In the genomic region with DNA sequence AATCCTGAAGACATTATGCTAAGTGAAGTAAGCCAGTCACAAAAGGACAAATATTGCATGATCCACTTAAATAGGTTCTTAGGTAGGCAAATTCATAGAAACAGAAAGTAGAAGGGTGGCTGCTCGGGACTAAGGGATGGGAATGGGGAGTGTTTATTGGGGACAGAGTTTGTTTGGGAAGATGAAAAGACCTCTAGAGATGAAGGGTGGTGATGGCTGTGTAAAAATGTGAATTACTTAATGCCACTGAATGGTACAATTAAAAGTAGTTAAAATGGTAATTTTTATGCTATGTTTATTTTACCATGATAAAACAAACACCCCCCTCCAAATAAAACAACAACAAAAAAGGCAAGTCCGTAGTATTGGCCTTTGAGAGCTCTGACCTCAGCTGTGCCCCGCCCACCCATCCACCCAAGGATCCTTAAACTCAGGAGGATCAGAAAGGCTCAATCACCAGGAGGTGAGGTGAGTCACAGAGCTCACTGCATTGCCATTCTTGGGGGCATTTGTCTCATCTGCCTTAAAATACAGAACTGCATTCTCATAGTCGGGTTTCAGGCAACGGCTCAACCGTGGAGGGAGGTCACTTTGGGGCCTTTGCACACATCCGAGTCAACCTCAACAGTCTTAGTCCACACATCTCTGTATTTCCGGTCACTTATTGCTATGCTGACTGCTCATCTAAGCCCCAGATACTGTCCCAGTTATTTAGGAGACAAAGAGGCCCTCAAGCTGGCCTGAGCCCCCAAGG, we compare ENCODE assay signal across 29 cellular contexts.
DNase-seq lines count a peak whose midpoint lies in the region; ATAC-seq, FAIRE-seq and TF ChIP-seq lines count a peak whose summit lies in the region.
"Had no signal": no experiment of that assay in that cellular context is flagged by ENCODE, and none has a peak within 500 bp of the region (broad histone marks: within the 10 kb centered on the region; RNA-seq: fewer than 3 reads in every experiment).

No MANE protein-coding gene starts in this region.

- CTCF ChIA-PET in naive thymus-derived CD4-positive, alpha-beta T cell (lab: Charles Lee) = no interaction called here

- intact Hi-C loops in colonic mucosa (cut with DNase I) (no loop called here), sciatic nerve (cut with DNase I) (no loop called here)
- intact Hi-C loops in naive thymus-derived CD4-positive, alpha-beta T cell (cut with micrococcal nuclease) = loop anchor here (5.0 kb wide), 3 partner anchors 83 to 1417 kb away; partner anchors contain the start of gene CDYL (in 1 of the 2)

- no peak for TF ChIP-seq POLR2A in H54 (IDR thresholded peaks at IDR 0.05; ENCODE audit: low read depth, low read length)

- H3K9ac ChIP-seq in colonic mucosa (ENCODE audit: low read depth in 2 of 2, low read length in 2 of 2) = no peak overlapping the region

- H3K4me3 Mint-ChIP-seq in naive thymus-derived CD4-positive, alpha-beta T cell = no peak overlapping the region
- H3K4me3 Mint-ChIP-seq: activated CD4-positive, alpha-beta memory T cell treated with anti-CD3 and anti-CD28 coated beads, Interleukin-2, amount 10 ng/mL, durations not matched to agents 7 days and 5 days; activated naive CD4-positive, alpha-beta T cell treated with anti-CD3 and anti-CD28 coated beads, Interleukin-2, amount 10 ng/mL, durations not matched to agents 7 days and 5 days; neural crest cell had no signal

- FAIRE-seq in H54 (lab: Jason Lieb, UNC) = no peak

- H3K27ac ChIP-seq in colonic mucosa = no peak overlapping the region
- no peak overlapping the region for H3K27ac ChIP-seq in naive thymus-derived CD4-positive, alpha-beta T cell (ENCODE audit: low read depth, low read length)
- H3K27ac ChIP-seq: C4-2B, right atrium auricular region, SK-N-MC, testis had no signal

- ATAC-seq in naive thymus-derived CD4-positive, alpha-beta T cell = no peak
- ATAC-seq in sciatic nerve = no peak
- ATAC-seq: left lobe of liver; stimulated activated naive CD8-positive, alpha-beta T cell treated with anti-CD3 and anti-CD28 coated beads, Interleukin-15, Interleukin-2, amounts not matched to agents 100 U/mL and 50 U/mL, for 24 hours had no signal

- no peaks in the 10 kb centered on the region for H3K9me3 ChIP-seq in colonic mucosa
- no peaks in the 10 kb centered on the region for H3K9me3 ChIP-seq in naive thymus-derived CD4-positive, alpha-beta T cell (ENCODE audit: control insufficient read depth in 2 of 3, low read length in 3 of 3)
- H3K9me3 ChIP-seq: right atrium auricular region, testis had no signal

- H3K4me1 Mint-ChIP-seq in naive thymus-derived CD4-positive, alpha-beta T cell = peaks cover 14 to 50% (median 24%) of the 10 kb centered on the region in 7 donors

- H3K36me3 ChIP-seq in colonic mucosa = no peaks in the 10 kb centered on the region
- no peaks in the 10 kb centered on the region for H3K36me3 ChIP-seq in naive thymus-derived CD4-positive, alpha-beta T cell (ENCODE audit: control insufficient read depth in 2 of 3, insufficient read depth in 3 of 3, low read length in 3 of 3)
- H3K36me3 ChIP-seq: right atrium auricular region had no signal

- H3K27me3 Mint-ChIP-seq in naive thymus-derived CD4-positive, alpha-beta T cell = peaks cover 0 to 26% (median 0%) of the 10 kb centered on the region in 5 donors

- H3K36me3 Mint-ChIP-seq in naive thymus-derived CD4-positive, alpha-beta T cell = peaks cover 0 to 5% (median 0%) of the 10 kb centered on the region in 5 donors
- H3K36me3 Mint-ChIP-seq: activated naive CD4-positive, alpha-beta T cell treated with anti-CD3 and anti-CD28 coated beads, Interleukin-2, amount 10 ng/mL, durations not matched to agents 7 days and 5 days; IgD-negative memory B cell had no signal

- H3K4me3 ChIP-seq in colonic mucosa = no peak overlapping the region
- no peak overlapping the region for H3K4me3 ChIP-seq in naive thymus-derived CD4-positive, alpha-beta T cell (ENCODE audit: low read length)
- H3K4me3 ChIP-seq: right atrium auricular region, SK-N-MC, testis had no signal

- TF ChIP-seq CTCF in colonic mucosa (IDR thresholded peaks at IDR 0.05) = no peak

- POLR2A ChIA-PET in naive thymus-derived CD4-positive, alpha-beta T cell (lab: Charles Lee) = no interaction called here

- DNase-seq in H54 (ENCODE audit: insufficient read length, low spot score) = peak; percentile 42
- peak; percentile 22 for DNase-seq in M059J (ENCODE audit: low read depth)
- DNase-seq in colonic mucosa = peak; percentile 68
- DNase-seq in naive thymus-derived CD4-positive, alpha-beta T cell = no peak
- DNase-seq in sciatic nerve (ENCODE audit: low spot score) = no peak
- no peak for DNase-seq in stimulated activated CD4-positive, alpha-beta T cell treated with anti-CD3 and anti-CD28 coated beads, Interleukin-4, amount 100 ng/mL, for 4 hours
- DNase-seq in nucleus accumbens (lab: John Stamatoyannopoulos, UW) = no peak
- DNase-seq in NCI-H1930 (lab: John Stamatoyannopoulos, UW) = no peak
- DNase-seq: activated CD4-positive, alpha-beta memory T cell treated with anti-CD3 and anti-CD28 coated beads, Interleukin-2, amount 10 ng/mL, durations not matched to agents 7 days and 5 days; activated CD4-positive, CD25-positive, alpha-beta regulatory T cell treated with anti-CD3 and anti-CD28 coated beads, Interleukin-2, amount 50 U/mL, for 72 hours; activated CD8-positive, alpha-beta memory T cell treated with anti-CD3 and anti-CD28 coated beads, Interleukin-2, amount 50 U/mL, for 4 hours; activated naive CD4-positive, alpha-beta T cell treated with anti-CD3 and anti-CD28 coated beads, Interleukin-2, amount 10 ng/mL, durations not matched to agents 7 days and 5 days; DND-41; effector CD8-positive, alpha-beta T cell; GF-D8; NCI-H1092; NCI-H187; NCI-H524 treated with DMSO at 0.1 percent for 48 hours; OCI-M1; stimulated activated CD4-positive, alpha-beta T cell treated with anti-CD3 and anti-CD28 coated beads, Interleukin-1b, Interleukin-23, amount 100 ng/mL, for 48 hours; stimulated activated naive CD8-positive, alpha-beta T cell treated with anti-CD3 and anti-CD28 coated beads, Interleukin-15, Interleukin-2, amounts not matched to agents 100 U/mL and 50 U/mL, for 24 hours; T-helper 1 cell; testis had no signal

- H3K4me1 ChIP-seq in colonic mucosa = peaks cover 20% of the 10 kb centered on the region
- H3K4me1 ChIP-seq in naive thymus-derived CD4-positive, alpha-beta T cell (ENCODE audit: control insufficient read depth in 2 of 2, insufficient read depth in 2 of 2, low read length in 2 of 2) = peaks cover 7 to 13% of the 10 kb centered on the region in 2 donors

- H3K27me3 ChIP-seq in colonic mucosa = no peaks in the 10 kb centered on the region
- H3K27me3 ChIP-seq in naive thymus-derived CD4-positive, alpha-beta T cell (ENCODE audit: control insufficient read depth in 2 of 2, insufficient read depth in 2 of 2, low read length in 2 of 2) = no peaks in the 10 kb centered on the region
- H3K27me3 ChIP-seq: right atrium auricular region, testis had no signal

- peaks cover 0 to 6% (median 0%) of the 10 kb centered on the region in 11 donors for H3K9me3 Mint-ChIP-seq in naive thymus-derived CD4-positive, alpha-beta T cell
- H3K9me3 Mint-ChIP-seq: activated CD4-positive, alpha-beta memory T cell treated with anti-CD3 and anti-CD28 coated beads, Interleukin-2, amount 10 ng/mL, durations not matched to agents 7 days and 5 days; activated naive CD4-positive, alpha-beta T cell treated with anti-CD3 and anti-CD28 coated beads, Interleukin-2, amount 10 ng/mL, durations not matched to agents 7 days and 5 days; IgD-negative memory B cell; neural crest cell had no signal

- peak overlapping the region in 6 of 9 donors; percentile 6 to 56 (median 34) for H3K27ac Mint-ChIP-seq in naive thymus-derived CD4-positive, alpha-beta T cell
- H3K27ac Mint-ChIP-seq: activated CD4-positive, alpha-beta memory T cell treated with anti-CD3 and anti-CD28 coated beads, Interleukin-2, amount 10 ng/mL, durations not matched to agents 7 days and 5 days; activated naive CD4-positive, alpha-beta T cell treated with anti-CD3 and anti-CD28 coated beads, Interleukin-2, amount 10 ng/mL, durations not matched to agents 7 days and 5 days had no signal

Comparison
In these comparisons a context has a peak if more than half of its experiments do, and no peak if none do; other contexts are left out.
1. DNase-seq: peak in H54 (single experiment), M059J (single experiment) and colonic mucosa (single experiment); none in naive thymus-derived CD4-positive, alpha-beta T cell (0 of 9), sciatic nerve (single experiment), stimulated activated CD4-positive, alpha-beta T cell treated with anti-CD3 and anti-CD28 coated beads, Interleukin-4, amount 100 ng/mL, for 4 hours (0 of 2), nucleus accumbens (0 of 56) and NCI-H1930 (0 of 2).
2. intact Hi-C loops: an anchor here in naive thymus-derived CD4-positive, alpha-beta T cell (5.0 kb wide); none called in colonic mucosa and sciatic nerve.